8 cellular contexts compared by ENCODE assay signal in the genomic region with DNA sequence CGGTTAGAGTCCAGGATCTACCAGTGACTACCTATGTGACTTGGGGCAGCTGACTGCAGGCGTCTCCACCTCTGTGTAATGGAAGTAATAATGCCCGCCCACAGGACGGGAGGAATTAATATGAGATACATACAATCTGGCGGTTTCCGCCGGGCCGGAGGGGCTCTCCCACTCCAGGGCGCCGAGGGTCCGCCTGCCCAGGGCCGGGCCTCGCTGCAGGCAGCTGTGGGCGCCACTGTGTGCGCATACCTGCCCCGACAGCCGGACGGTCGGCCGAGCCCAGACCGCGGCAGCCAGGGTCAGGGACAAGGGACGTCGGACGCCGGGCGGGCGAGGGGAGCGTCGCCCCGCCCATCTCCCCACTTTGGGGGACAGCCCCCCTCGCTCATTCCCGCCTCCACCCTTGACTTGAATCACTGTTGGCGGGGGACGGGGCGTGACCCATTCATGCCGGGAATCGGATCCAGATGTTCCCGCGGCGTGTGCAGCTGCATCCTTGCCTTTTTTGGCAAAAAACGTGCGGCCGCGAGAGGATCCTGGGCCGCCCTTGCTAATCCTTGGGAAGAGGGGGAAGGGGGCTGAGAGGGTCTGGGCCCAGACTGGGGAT. TPM values are rescaled to one million over a fixed set of nuclear protein-coding genes. Genes with fewer than 3 reads are reported as not detected.
A peak's percentile ranks its signal among the peaks of the same experiment; 100 is the strongest.
DNase-seq lines count a peak whose midpoint lies in the region; ATAC-seq, FAIRE-seq and TF ChIP-seq lines count a peak whose summit lies in the region.

No MANE protein-coding gene starts in this region.

- no peak overlapping the region for H3K4me3 ChIP-seq in HepG2 (replicated peaks in 1 of 3; ENCODE audit: insufficient read depth in 1 of 3, low read depth in 2 of 3, low read length in 3 of 3)

- no peak overlapping the region for H2AFZ ChIP-seq in HepG2 (ENCODE audit: low read length)

- H3K27ac ChIP-seq in HepG2 (ENCODE audit: extremely low read length, insufficient read depth, low read length) (no peak overlapping the region), temporal lobe (ENCODE audit: low read depth, low read length) (peak overlapping the region; percentile 36)

- CTCF ChIA-PET in HepG2 (lab: Yijun Ruan, JAX; ENCODE audit: low intra/inter-chr PET ratio, low total read pairs): no interaction called here

- no TSS peak for BruUV-seq in HepG2 (replicated peaks; lab: Mats Ljungman, UMichigan)

- no peak for ATAC-seq in HepG2
- ATAC-seq in GM19397 (IDR thresholded peaks at IDR 0.05; ENCODE audit: unreplicated experiment): no peak

- no peak overlapping the region for H3K4me2 ChIP-seq in HepG2 (ENCODE audit: low read depth, low read length)

- in situ Hi-C loops in HepG2 (cut with HindIII; ENCODE audit: extremely low pct_ligation_motif_present, low pct_unique_long_range_greater_than_20kb): no loop called here

- DNase-seq in ELR (ENCODE audit: low read depth): peak; percentile 30
- peak; percentile 13 for DNase-seq in NCI-H748 treated with DMSO at 0.1 percent for 48 hours (lab: John Stamatoyannopoulos, UW)
- peak; percentile 60 for DNase-seq in dermis blood vessel endothelial cell
- no peak for DNase-seq in HepG2 (ENCODE audit: low spot score)
- DNase-seq in stimulated activated CD4-positive, alpha-beta T cell treated with anti-CD3 and anti-CD28 coated beads, Interleukin-4, amount 100 ng/mL, for 1 hour: no peak
- no peak for DNase-seq in NK-92 treated with Interleukin-12 subunit alpha and Interleukin-12 subunit beta, amount 100 ng/mL, for 24 hours (lab: John Stamatoyannopoulos, UW)

- H3K79me2 ChIP-seq in HepG2 (ENCODE audit: insufficient read depth, low read length): peaks cover 2% of the 10 kb centered on the region

- TF ChIP-seq RAD21 in HepG2 (CRISPR knock-in tag; IDR thresholded peaks at IDR 0.05): no peak

- FAIRE-seq in HepG2 (lab: Jason Lieb, UNC): no peak

- H4K20me1 ChIP-seq in HepG2 (ENCODE audit: insufficient read depth, low read length): no peaks in the 10 kb centered on the region

- 98% methylated on average over 28 of the region's 46 CpGs for WGBS in HepG2 (ENCODE audit: low lambda C conversion rate)

- H3K9me3 ChIP-seq in HepG2 (ENCODE audit: low read length): no peaks in the 10 kb centered on the region

- no peaks in the 10 kb centered on the region for H3K27me3 ChIP-seq in HepG2 (ENCODE audit: control insufficient read depth in 1 of 2, insufficient read depth in 2 of 2, low read length in 2 of 2)

- intact Hi-C loops in HepG2 (cut with micrococcal nuclease; ENCODE audit: unreplicated experiment): no loop called here

- TF ChIP-seq POLR2A in HepG2 (IDR thresholded peaks at IDR 0.05; ENCODE audit: insufficient read depth in 1 of 2, low read depth in 2 of 2, low read length in 2 of 2): no peak

- peaks cover 8 to 15% of the 10 kb centered on the region in 2 experiments for H3K36me3 ChIP-seq in HepG2 (replicated peaks in 1 of 2; ENCODE audit: control insufficient read depth in 1 of 2, insufficient read depth in 2 of 2, low read length in 2 of 2)

- H3K4me1 ChIP-seq in HepG2 (ENCODE audit: insufficient read depth, low read length): peaks cover 26% of the 10 kb centered on the region

- no peak overlapping the region for H3K9ac ChIP-seq in HepG2 (ENCODE audit: insufficient read depth, low read depth, low read length)

- POLR2A ChIA-PET in HepG2 (lab: Yijun Ruan, JAX): no interaction called here

- TF ChIP-seq EP300 in HepG2 (IDR thresholded peaks at IDR 0.05; ENCODE audit: low read depth in 2 of 2, low read length in 2 of 2) (no peak), HepG2 (CRISPR knock-in tag; IDR thresholded peaks at IDR 0.05; ENCODE audit: borderline replicate concordance) (no peak)

- TF ChIP-seq CTCF in HepG2 (CRISPR knock-in tag; IDR thresholded peaks at IDR 0.05): no peak

RNA-seq across cellular contexts. Expression of a gene that starts 6.1 kb away (rescaled TPM):
- total RNA-seq in dermis blood vessel endothelial cell (73.7 and 136 TPM in 2 replicates), HepG2 (2016; rRNA removed; fragmentation: Illumina TruSeq; extraction: Trizol) (122 and 189 TPM in 2 replicates), temporal lobe (80.6 TPM)
- total RNA-seq in HepG2 (2016; cell fraction: cytosol; rRNA removed; fragmentation: Illumina TruSeq; extraction: Trizol; ENCODE audit: low read depth): 18.5 and 25.3 TPM in 2 replicates
- 132 and 186 TPM in 2 replicates for total RNA-seq in HepG2 (2016; cell fraction: insoluble cytoplasmic fraction; rRNA removed; fragmentation: Illumina TruSeq; extraction: Trizol)
- total RNA-seq in HepG2 (2016; cell fraction: membrane; rRNA removed; fragmentation: Illumina TruSeq; extraction: Trizol): 29.8 and 36.9 TPM in 2 replicates
- 74.7 and 82.3 TPM in 2 replicates for total RNA-seq in HepG2 (2016; cell fraction: nucleus; rRNA removed; fragmentation: Illumina TruSeq; extraction: Trizol)
- 24.1 and 31.6 TPM in 2 replicates for polyA plus RNA-seq in HepG2 (2011; rRNA removed)
- polyA plus RNA-seq in HepG2 (2011; cell fraction: cytosol; rRNA removed): 16.2 and 22.5 TPM in 2 replicates
- polyA plus RNA-seq in HepG2 (2011; cell fraction: nucleus; rRNA removed): 24.3 and 33.1 TPM in 2 replicates
- 47.3 and 68.3 TPM in 2 replicates for polyA plus RNA-seq in HepG2 (2012)
- 8.8 and 10.6 TPM in 2 replicates for polyA plus RNA-seq in HepG2 (2016; cell fraction: cytosol; fragmentation: Illumina TruSeq; extraction: Trizol; ENCODE audit: low read depth)
- polyA plus RNA-seq in HepG2 (2016; cell fraction: insoluble cytoplasmic fraction; fragmentation: Illumina TruSeq; extraction: Trizol; ENCODE audit: low read depth): 124 and 134 TPM in 2 replicates
- 11.0 and 11.3 TPM in 2 replicates for polyA plus RNA-seq in HepG2 (2016; cell fraction: membrane; fragmentation: Illumina TruSeq; extraction: Trizol; ENCODE audit: low read depth)
- 54.3 and 57.2 TPM in 2 replicates for polyA plus RNA-seq in HepG2 (2016; cell fraction: nucleus; fragmentation: Illumina TruSeq; extraction: Trizol; ENCODE audit: insufficient read depth, low read depth)
- polyA minus RNA-seq in HepG2 (2011; rRNA and poly(A)+ RNA removed; ENCODE audit: low replicate concordance): 13.7 and 41.0 TPM in 2 replicates
- polyA minus RNA-seq in HepG2 (2011; cell fraction: cytosol; rRNA and poly(A)+ RNA removed): 34.7 and 37.0 TPM in 2 replicates
- 42.7 and 58.1 TPM in 2 replicates for polyA minus RNA-seq in HepG2 (2011; cell fraction: nucleus; rRNA and poly(A)+ RNA removed)

RNA-seq across cellular contexts. Expression of a gene that starts 9.4 kb away (rescaled TPM):
- total RNA-seq in dermis blood vessel endothelial cell (12.4 and 20.2 TPM in 2 replicates), HepG2 (2016; rRNA removed; fragmentation: Illumina TruSeq; extraction: Trizol) (2.8 TPM in 2 replicates), temporal lobe (5.2 TPM)
- total RNA-seq in HepG2 (2016; cell fraction: cytosol; rRNA removed; fragmentation: Illumina TruSeq; extraction: Trizol; ENCODE audit: low read depth): 2.3 and 2.5 TPM in 2 replicates
- 1.7 and 3.4 TPM in 2 replicates for total RNA-seq in HepG2 (2016; cell fraction: insoluble cytoplasmic fraction; rRNA removed; fragmentation: Illumina TruSeq; extraction: Trizol)
- total RNA-seq in HepG2 (2016; cell fraction: membrane; rRNA removed; fragmentation: Illumina TruSeq; extraction: Trizol): 3.3 and 3.5 TPM in 2 replicates
- 3.1 and 4.0 TPM in 2 replicates for total RNA-seq in HepG2 (2016; cell fraction: nucleus; rRNA removed; fragmentation: Illumina TruSeq; extraction: Trizol)
- polyA plus RNA-seq in HepG2 (2011; rRNA removed): 6.6 and 8.6 TPM in 2 replicates
- 5.2 and 5.5 TPM in 2 replicates for polyA plus RNA-seq in HepG2 (2011; cell fraction: cytosol; rRNA removed)
- 31.9 and 32.9 TPM in 2 replicates for polyA plus RNA-seq in HepG2 (2011; cell fraction: nucleus; rRNA removed)
- polyA plus RNA-seq in HepG2 (2012): 11.9 and 15.1 TPM in 2 replicates
- 5.5 and 6.1 TPM in 2 replicates for polyA plus RNA-seq in HepG2 (2016; cell fraction: cytosol; fragmentation: Illumina TruSeq; extraction: Trizol; ENCODE audit: low read depth)
- 4.6 and 6.9 TPM in 2 replicates for polyA plus RNA-seq in HepG2 (2016; cell fraction: insoluble cytoplasmic fraction; fragmentation: Illumina TruSeq; extraction: Trizol; ENCODE audit: low read depth)
- 7.6 and 10.1 TPM in 2 replicates for polyA plus RNA-seq in HepG2 (2016; cell fraction: membrane; fragmentation: Illumina TruSeq; extraction: Trizol; ENCODE audit: low read depth)
- 7.2 and 9.0 TPM in 2 replicates for polyA plus RNA-seq in HepG2 (2016; cell fraction: nucleus; fragmentation: Illumina TruSeq; extraction: Trizol; ENCODE audit: insufficient read depth, low read depth)
- polyA minus RNA-seq in HepG2 (2011; rRNA and poly(A)+ RNA removed; ENCODE audit: low replicate concordance): 23.2 and 31.5 TPM in 2 replicates
- 8.4 and 8.7 TPM in 2 replicates for polyA minus RNA-seq in HepG2 (2011; cell fraction: cytosol; rRNA and poly(A)+ RNA removed)
- 15.3 and 23.5 TPM in 2 replicates for polyA minus RNA-seq in HepG2 (2011; cell fraction: nucleus; rRNA and poly(A)+ RNA removed)

RNA-seq across cellular contexts. Expression of a gene that starts 16.7 kb away (rescaled TPM):
- total RNA-seq in dermis blood vessel endothelial cell: 47.0 and 47.5 TPM in 2 replicates
- 44.8 and 71.4 TPM in 2 replicates for total RNA-seq in HepG2 (2016; rRNA removed; fragmentation: Illumina TruSeq; extraction: Trizol)
- 8.4 and 10.8 TPM in 2 replicates for total RNA-seq in HepG2 (2016; cell fraction: cytosol; rRNA removed; fragmentation: Illumina TruSeq; extraction: Trizol; ENCODE audit: low read depth)
- total RNA-seq in HepG2 (2016; cell fraction: insoluble cytoplasmic fraction; rRNA removed; fragmentation: Illumina TruSeq; extraction: Trizol): 43.6 and 60.8 TPM in 2 replicates
- total RNA-seq in HepG2 (2016; cell fraction: membrane; rRNA removed; fragmentation: Illumina TruSeq; extraction: Trizol): 16.8 and 19.4 TPM in 2 replicates
- 20.6 and 23.0 TPM in 2 replicates for total RNA-seq in HepG2 (2016; cell fraction: nucleus; rRNA removed; fragmentation: Illumina TruSeq; extraction: Trizol)
- polyA plus RNA-seq in HepG2 (2011; rRNA removed): 11.8 and 13.5 TPM in 2 replicates
- 7.8 and 10.7 TPM in 2 replicates for polyA plus RNA-seq in HepG2 (2011; cell fraction: cytosol; rRNA removed)
- 4.5 and 5.5 TPM in 2 replicates for polyA plus RNA-seq in HepG2 (2011; cell fraction: nucleus; rRNA removed)
- 16.1 and 22.2 TPM in 2 replicates for polyA plus RNA-seq in HepG2 (2012)
- 8.5 and 9.1 TPM in 2 replicates for polyA plus RNA-seq in HepG2 (2016; cell fraction: cytosol; fragmentation: Illumina TruSeq; extraction: Trizol; ENCODE audit: low read depth)
- polyA plus RNA-seq in HepG2 (2016; cell fraction: insoluble cytoplasmic fraction; fragmentation: Illumina TruSeq; extraction: Trizol; ENCODE audit: low read depth): 71.4 and 74.3 TPM in 2 replicates
- 11.7 and 13.3 TPM in 2 replicates for polyA plus RNA-seq in HepG2 (2016; cell fraction: membrane; fragmentation: Illumina TruSeq; extraction: Trizol; ENCODE audit: low read depth)
- 35.4 and 38.1 TPM in 2 replicates for polyA plus RNA-seq in HepG2 (2016; cell fraction: nucleus; fragmentation: Illumina TruSeq; extraction: Trizol; ENCODE audit: insufficient read depth, low read depth)
- polyA minus RNA-seq in HepG2 (2011; rRNA and poly(A)+ RNA removed; ENCODE audit: low replicate concordance): 5.8 and 16.2 TPM in 2 replicates
- polyA minus RNA-seq in HepG2 (2011; cell fraction: cytosol; rRNA and poly(A)+ RNA removed): 6.4 and 11.6 TPM in 2 replicates
- 18.2 and 19.0 TPM in 2 replicates for polyA minus RNA-seq in HepG2 (2011; cell fraction: nucleus; rRNA and poly(A)+ RNA removed)
- total RNA-seq in temporal lobe: 28.5 TPM

RNA-seq across cellular contexts. Expression of a gene that starts 49.0 kb away (rescaled TPM):
- total RNA-seq in dermis blood vessel endothelial cell (21.3 and 21.5 TPM in 2 replicates), HepG2 (2016; rRNA removed; fragmentation: Illumina TruSeq; extraction: Trizol) (9.0 and 9.1 TPM in 2 replicates), temporal lobe (10.6 TPM)
- 3.6 and 5.3 TPM in 2 replicates for total RNA-seq in HepG2 (2016; cell fraction: cytosol; rRNA removed; fragmentation: Illumina TruSeq; extraction: Trizol; ENCODE audit: low read depth)
- 8.8 and 11.3 TPM in 2 replicates for total RNA-seq in HepG2 (2016; cell fraction: insoluble cytoplasmic fraction; rRNA removed; fragmentation: Illumina TruSeq; extraction: Trizol)
- 3.4 and 3.8 TPM in 2 replicates for total RNA-seq in HepG2 (2016; cell fraction: membrane; rRNA removed; fragmentation: Illumina TruSeq; extraction: Trizol)
- total RNA-seq in HepG2 (2016; cell fraction: nucleus; rRNA removed; fragmentation: Illumina TruSeq; extraction: Trizol): 7.2 and 10.1 TPM in 2 replicates
- 9.8 and 10.9 TPM in 2 replicates for polyA plus RNA-seq in HepG2 (2011; rRNA removed)
- polyA plus RNA-seq in HepG2 (2011; cell fraction: cytosol; rRNA removed): 5.7 and 7.2 TPM in 2 replicates
- 13.9 and 16.7 TPM in 2 replicates for polyA plus RNA-seq in HepG2 (2011; cell fraction: nucleus; rRNA removed)
- polyA plus RNA-seq in HepG2 (2012): 6.0 and 6.2 TPM in 2 replicates
- polyA plus RNA-seq in HepG2 (2016; cell fraction: cytosol; fragmentation: Illumina TruSeq; extraction: Trizol; ENCODE audit: low read depth): 0.57 and 0.60 TPM in 2 replicates
- 5.8 and 6.1 TPM in 2 replicates for polyA plus RNA-seq in HepG2 (2016; cell fraction: insoluble cytoplasmic fraction; fragmentation: Illumina TruSeq; extraction: Trizol; ENCODE audit: low read depth)
- 1.4 and 1.6 TPM in 2 replicates for polyA plus RNA-seq in HepG2 (2016; cell fraction: membrane; fragmentation: Illumina TruSeq; extraction: Trizol; ENCODE audit: low read depth)
- 9.0 and 10.2 TPM in 2 replicates for polyA plus RNA-seq in HepG2 (2016; cell fraction: nucleus; fragmentation: Illumina TruSeq; extraction: Trizol; ENCODE audit: insufficient read depth, low read depth)
- polyA minus RNA-seq in HepG2 (2011; rRNA and poly(A)+ RNA removed; ENCODE audit: low replicate concordance): 10.5 and 25.4 TPM in 2 replicates
- 6.4 and 9.1 TPM in 2 replicates for polyA minus RNA-seq in HepG2 (2011; cell fraction: cytosol; rRNA and poly(A)+ RNA removed)
- 20.9 and 33.6 TPM in 2 replicates for polyA minus RNA-seq in HepG2 (2011; cell fraction: nucleus; rRNA and poly(A)+ RNA removed)

RNA-seq across cellular contexts. Expression of a gene that starts 50.7 kb away (rescaled TPM):
- total RNA-seq in dermis blood vessel endothelial cell: under 0.01 and 0.05 TPM in 2 replicates
- not detected in 2 replicates for total RNA-seq in HepG2 (2016; rRNA removed; fragmentation: Illumina TruSeq; extraction: Trizol)
- total RNA-seq in HepG2 (2016; cell fraction: cytosol; rRNA removed; fragmentation: Illumina TruSeq; extraction: Trizol; ENCODE audit: low read depth): not detected in 2 replicates
- total RNA-seq in HepG2 (2016; cell fraction: insoluble cytoplasmic fraction; rRNA removed; fragmentation: Illumina TruSeq; extraction: Trizol): not detected in 2 replicates
- not detected in 2 replicates for total RNA-seq in HepG2 (2016; cell fraction: membrane; rRNA removed; fragmentation: Illumina TruSeq; extraction: Trizol)
- total RNA-seq in HepG2 (2016; cell fraction: nucleus; rRNA removed; fragmentation: Illumina TruSeq; extraction: Trizol): not detected in 2 replicates
- not detected in 2 replicates for polyA plus RNA-seq in HepG2 (2011; rRNA removed)
- not detected in 2 replicates for polyA plus RNA-seq in HepG2 (2011; cell fraction: cytosol; rRNA removed)
- polyA plus RNA-seq in HepG2 (2011; cell fraction: nucleus; rRNA removed): not detected in 2 replicates
- polyA plus RNA-seq in HepG2 (2012): not detected in 2 replicates
- not detected in 2 replicates for polyA plus RNA-seq in HepG2 (2016; cell fraction: cytosol; fragmentation: Illumina TruSeq; extraction: Trizol; ENCODE audit: low read depth)
- polyA plus RNA-seq in HepG2 (2016; cell fraction: insoluble cytoplasmic fraction; fragmentation: Illumina TruSeq; extraction: Trizol; ENCODE audit: low read depth): not detected in 2 replicates
- not detected in 2 replicates for polyA plus RNA-seq in HepG2 (2016; cell fraction: membrane; fragmentation: Illumina TruSeq; extraction: Trizol; ENCODE audit: low read depth)
- not detected in 2 replicates for polyA plus RNA-seq in HepG2 (2016; cell fraction: nucleus; fragmentation: Illumina TruSeq; extraction: Trizol; ENCODE audit: insufficient read depth, low read depth)
- polyA minus RNA-seq in HepG2 (2011; rRNA and poly(A)+ RNA removed; ENCODE audit: low replicate concordance): 0.07 TPM in 1 of 2 replicates, not detected in the other
- polyA minus RNA-seq in HepG2 (2011; cell fraction: cytosol; rRNA and poly(A)+ RNA removed): not detected in 2 replicates
- not detected in 2 replicates for polyA minus RNA-seq in HepG2 (2011; cell fraction: nucleus; rRNA and poly(A)+ RNA removed)
- 6.1 TPM for total RNA-seq in temporal lobe

Comparison
In these comparisons a context has a peak if more than half of its experiments do, and no peak if none do; other contexts are left out.
1. DNase-seq: peak in ELR (single experiment), NCI-H748 treated with DMSO at 0.1 percent for 48 hours (single experiment) and dermis blood vessel endothelial cell (single experiment); none in HepG2 (single experiment), stimulated activated CD4-positive, alpha-beta T cell treated with anti-CD3 and anti-CD28 coated beads, Interleukin-4, amount 100 ng/mL, for 1 hour (single experiment) and NK-92 treated with Interleukin-12 subunit alpha and Interleukin-12 subunit beta, amount 100 ng/mL, for 24 hours (single experiment).